9 cellular contexts compared by ENCODE assay signal in the genomic region with DNA sequence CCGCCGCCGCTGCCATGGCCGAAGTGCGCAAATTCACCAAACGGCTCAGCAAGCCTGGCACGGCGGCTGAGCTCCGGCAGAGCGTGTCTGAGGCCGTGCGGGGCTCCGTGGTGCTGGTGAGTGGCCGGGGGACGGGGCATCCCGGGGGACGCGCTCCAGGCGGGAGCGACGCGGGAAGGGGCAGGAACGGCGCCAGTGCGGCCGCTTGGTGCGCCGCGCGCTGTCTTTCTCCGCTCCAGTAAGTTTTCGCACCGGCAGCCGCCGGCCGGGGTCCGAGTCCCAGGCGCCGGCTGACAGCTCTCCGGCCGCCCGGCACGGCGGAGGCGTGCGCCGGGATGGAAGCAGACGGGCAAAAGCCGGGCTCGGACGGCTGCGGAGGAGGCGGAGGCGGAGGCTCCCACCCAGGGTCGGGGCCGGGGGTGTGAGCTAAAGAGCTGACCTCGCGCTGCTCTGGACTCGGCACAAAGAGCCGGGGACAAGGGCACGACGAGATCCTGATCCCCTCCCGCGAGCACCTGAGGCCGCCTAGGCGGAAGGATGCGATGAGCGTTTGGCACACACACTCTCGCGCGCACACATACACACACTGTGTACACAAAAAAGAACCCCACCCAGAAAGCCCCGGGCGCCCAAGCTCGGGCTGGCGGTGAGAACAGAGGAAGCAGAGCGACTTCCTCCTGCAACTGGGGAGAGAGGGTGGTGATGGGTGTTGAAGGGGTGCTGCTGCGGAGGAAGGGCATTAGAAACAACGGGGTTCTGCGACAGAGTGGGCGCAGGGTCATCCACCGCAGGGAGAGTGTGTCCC.
DNase-seq lines count a peak whose midpoint lies in the region; ATAC-seq and TF ChIP-seq lines count a peak whose summit lies in the region.
"Had no signal": no experiment of that assay in that cellular context is flagged by ENCODE, and none has a peak within 500 bp of the region (broad histone marks: within the 10 kb centered on the region; RNA-seq: fewer than 3 reads in every experiment).

No MANE protein-coding gene starts in this region.

- H3K27me3 ChIP-seq in DND-41 (ENCODE audit: insufficient read depth, low read length, poor library complexity) = no peaks in the 10 kb centered on the region
- H3K27me3 ChIP-seq in layer of hippocampus (ENCODE audit: control insufficient read depth, insufficient read depth, low read length) = no peaks in the 10 kb centered on the region

- peak overlapping the region; percentile 90 for H3K4me2 ChIP-seq in DND-41 (ENCODE audit: insufficient read depth, low read length)

- TF ChIP-seq CTCF in DND-41 (IDR thresholded peaks at IDR 0.05; ENCODE audit: borderline replicate concordance, extremely low read depth, low read length, poor library complexity, severe bottlenecking) = no peak
- no peak for TF ChIP-seq CTCF in astrocyte of the spinal cord (IDR thresholded peaks at IDR 0.05; ENCODE audit: low read depth, low read length)

- peak; percentile 82 for DNase-seq in DND-41
- DNase-seq in T-helper 2 cell = peak; percentile 37 to 93 (median 70)
- peak; percentile 10 for DNase-seq in astrocyte of the spinal cord (ENCODE audit: low read depth, low spot score)
- DNase-seq in stimulated activated CD4-positive, alpha-beta T cell treated with anti-CD3 and anti-CD28 coated beads, Interleukin-2, amount 100 ng/mL, for 48 hours = peak; percentile 44 to 47
- DNase-seq in DMS114 treated with DMSO at 0.1 percent for 48 hours (lab: John Stamatoyannopoulos, UW; ENCODE audit: unreplicated experiment) = no peak

- H3K4me3 ChIP-seq in DND-41 (ENCODE audit: low read depth in 1 of 2, low read length in 2 of 2) (peak overlapping the region; percentile 56 to 90; a peak in 3 of 4 replicates), astrocyte of the spinal cord (ENCODE audit: low read depth, low read length) (peak overlapping the region; percentile 66)

- H4K20me1 ChIP-seq in DND-41 (ENCODE audit: insufficient read depth, low read length) = peaks cover 6% of the 10 kb centered on the region; the same call in 1 of the 2 replicates

- peaks cover 50% of the 10 kb centered on the region for H3K79me2 ChIP-seq in DND-41 (ENCODE audit: insufficient read depth, low read length)

- in situ Hi-C loops in astrocyte of the spinal cord (cut with HindIII; ENCODE audit: low sequenced_read_pairs) = no loop called here

- H3K4me1 ChIP-seq in DND-41 (ENCODE audit: insufficient read depth, low read length) = peaks cover 30% of the 10 kb centered on the region

- H2AFZ ChIP-seq in DND-41 (ENCODE audit: low read depth, low read length) = peak overlapping the region; percentile 75

- H3K36me3 ChIP-seq in DND-41 (ENCODE audit: insufficient read depth, low read length) = no peaks in the 10 kb centered on the region
- no peaks in the 10 kb centered on the region for H3K36me3 ChIP-seq in KOPT-K1 (ENCODE audit: insufficient read depth, low read length)

- ATAC-seq in DND-41 (ENCODE audit: insufficient read depth, low read depth) (peak; percentile 73), GM21528 (IDR thresholded peaks at IDR 0.05; ENCODE audit: low FRiP score, unreplicated experiment) (peak; percentile 71)

- H3K9me3 ChIP-seq in DND-41 (ENCODE audit: insufficient read depth, low read length, severe bottlenecking) (no peaks in the 10 kb centered on the region), KOPT-K1 (ENCODE audit: insufficient read depth, low read length, poor library complexity, severe bottlenecking) (no peaks in the 10 kb centered on the region)

- H3K27ac ChIP-seq in DND-41 (ENCODE audit: low read length) (peak overlapping the region; percentile 85), KOPT-K1 (ENCODE audit: low read depth, low read length, poor library complexity, severe bottlenecking) (peak overlapping the region; percentile 93), layer of hippocampus (ENCODE audit: low read depth, low read length) (peak overlapping the region; percentile 57)
- H3K27ac ChIP-seq: epithelial cell of prostate had no signal

- peak overlapping the region; percentile 84 for H3K9ac ChIP-seq in DND-41 (ENCODE audit: low read depth, low read length)
